Comparison of ENCODE assay signal across 8 cellular contexts in genomic region chr18:63366991-63367240, GRCh38. TPM values are rescaled to one million over a fixed set of nuclear protein-coding genes. Genes with fewer than 3 reads are reported as not detected.
DNase-seq lines count a peak whose midpoint lies in the region; ATAC-seq and TF ChIP-seq lines count a peak whose summit lies in the region.

KDSR (minus strand) TSS chr18:63367206; CDS start chr18:63367118, 88 bp downstream.

- peaks cover 11% of the 10 kb centered on the region for H3K9me3 ChIP-seq in KOPT-K1 (ENCODE audit: insufficient read depth, low read length, poor library complexity, severe bottlenecking)
- peaks cover 7% of the 10 kb centered on the region for H3K9me3 ChIP-seq in mesodermal cell (ENCODE audit: control insufficient read depth, low read length)
- H3K9me3 ChIP-seq in uterus = no peaks in the 10 kb centered on the region

- TF ChIP-seq POLR2A in uterus (IDR thresholded peaks at IDR 0.05) = no peak

- H3K27ac ChIP-seq in 22Rv1 (peak within 1 kb of the TSS; percentile 95), KOPT-K1 (ENCODE audit: low read depth, low read length, poor library complexity, severe bottlenecking) (peak within 1 kb of the TSS; percentile 76), coronary artery (peak within 1 kb of the TSS; percentile 96 to 98), mesodermal cell (ENCODE audit: low read depth, low read length, severe bottlenecking) (peak within 1 kb of the TSS; percentile 95), uterus (peak within 1 kb of the TSS; percentile 93 to 95)

- no peaks in the 10 kb centered on the region for H3K27me3 ChIP-seq in uterus

- no peak for ATAC-seq in GM21825 (IDR thresholded peaks at IDR 0.05; ENCODE audit: unreplicated experiment)
- no peak for ATAC-seq in HG03159 (IDR thresholded peaks at IDR 0.05; ENCODE audit: unreplicated experiment)
- no peak for ATAC-seq in GM18511 (IDR thresholded peaks at IDR 0.05; ENCODE audit: unreplicated experiment)

- H3K36me3 ChIP-seq in KOPT-K1 (ENCODE audit: insufficient read depth, low read length) (peaks cover 8% of the 10 kb centered on the region), mesodermal cell (ENCODE audit: control insufficient read depth, insufficient read depth, low read length) (peaks cover 18% of the 10 kb centered on the region), uterus (no peaks in the 10 kb centered on the region)

- TF ChIP-seq CTCF in 22Rv1 (IDR thresholded peaks at IDR 0.05) (no peak), coronary artery (IDR thresholded peaks at IDR 0.05) (no peak), uterus (IDR thresholded peaks at IDR 0.05) (no peak)

- peak within 1 kb of the TSS; percentile 83 for H3K4me3 ChIP-seq in coronary artery
- peak within 1 kb of the TSS; percentile 93 for H3K4me3 ChIP-seq in mesodermal cell (ENCODE audit: extremely low read depth, insufficient read depth, low read length, poor library complexity, severe bottlenecking)
- peak within 1 kb of the TSS; percentile 50 to 88 for H3K4me3 ChIP-seq in uterus

- 1% methylated on average over 14 to 19 of the region's 27 CpGs for WGBS in mesodermal cell (ENCODE audit: insufficient coverage in 2 of 2), 2 experiments

- intact Hi-C loops in uterus (cut with DNase I; ENCODE audit: low total_unique reads) = no loop called here

- no peak for DNase-seq in coronary artery (ENCODE audit: low spot score)
- DNase-seq in uterus = no peak

- H3K4me1 ChIP-seq in mesodermal cell (ENCODE audit: control insufficient read depth, insufficient read depth, low read length, poor library complexity, severe bottlenecking) (no peaks in the 10 kb centered on the region), uterus (no peaks in the 10 kb centered on the region)

RNA-seq across cellular contexts. Expression of gene KDSR, which starts in this region (rescaled TPM):
- polyA plus RNA-seq in mesodermal cell (2013, experiment 1 of 2) = 45.3 TPM
- 35.5 TPM for polyA plus RNA-seq in mesodermal cell (2013, experiment 2 of 2)
- 10 to 100 TPM; 12.6 to 68.6 (median 29.3) TPM for total RNA-seq in uterus
